In genomic region chr14:104898195-104898558, GRCh38 we compare ENCODE assay signal across 24 cellular contexts. TPM values are rescaled to one million over a fixed set of nuclear protein-coding genes. Genes with fewer than 3 reads are reported as not detected.
"Had no signal": no experiment of that assay in that cellular context is flagged by ENCODE, and none has a peak within 500 bp of the region (broad histone marks: within the 10 kb centered on the region; RNA-seq: fewer than 3 reads in every experiment).

No MANE protein-coding gene starts in this region.

- ATAC-seq: heart left ventricle; left lobe of liver; mucosa of descending colon; naive thymus-derived CD8-positive, alpha-beta T cell; stimulated activated naive B cell treated with anti-CD40 and anti-IgM and Interleukin-4, amounts not matched to agents 10 μg/mL and 1 μg/mL and 100 μg/mL, for 72 hours; stimulated activated naive CD8-positive, alpha-beta T cell treated with anti-CD3 and anti-CD28 coated beads, Interleukin-15, amount 100 ng/mL, for 72 hours; upper lobe of right lung had no signal

- H3K27me3 ChIP-seq: heart left ventricle, ovary, right atrium auricular region, sigmoid colon, testis, tibial nerve, upper lobe of right lung, vagina had no signal

- H3K4me1 ChIP-seq: upper lobe of right lung had no signal

- H3K9me3 ChIP-seq: heart left ventricle, mucosa of descending colon, ovary, right atrium auricular region, sigmoid colon, testis, tibial nerve, upper lobe of right lung, vagina had no signal

- H3K9me3 Mint-ChIP-seq: naive thymus-derived CD8-positive, alpha-beta T cell; stimulated activated naive B cell treated with anti-CD40 and anti-IgM and Interleukin-4, amounts not matched to agents 10 μg/mL and 1 μg/mL and 100 μg/mL, for 72 hours; stimulated activated naive CD8-positive, alpha-beta T cell treated with anti-CD3 and anti-CD28 coated beads, Interleukin-15, amount 100 ng/mL, for 72 hours had no signal

- H3K4me3 ChIP-seq: heart left ventricle, mucosa of descending colon, ovary, right atrium auricular region, sigmoid colon, skin epidermis, testis, tibial nerve, upper lobe of right lung, vagina had no signal

- H3K4me1 Mint-ChIP-seq: stimulated activated naive CD8-positive, alpha-beta T cell treated with anti-CD3 and anti-CD28 coated beads, Interleukin-15, amount 100 ng/mL, for 72 hours had no signal

- DNase-seq: effector CD4-positive, alpha-beta T cell; foreskin melanocyte; hypothalamus; mammary epithelial cell; naive thymus-derived CD8-positive, alpha-beta T cell; stimulated activated CD4-positive, alpha-beta T cell treated with anti-CD3 and anti-CD28 coated beads, Interleukin-2, amount 100 ng/mL, for 24 hours; stimulated activated CD4-positive, alpha-beta T cell treated with anti-CD3 and anti-CD28 coated beads, Interleukin-4, amount 100 ng/mL, for 4 hours; stimulated activated naive B cell treated with anti-CD40 and anti-IgM and Interleukin-4, amounts not matched to agents 10 μg/mL and 1 μg/mL and 100 μg/mL, for 72 hours; stimulated activated naive CD8-positive, alpha-beta T cell treated with anti-CD3 and anti-CD28 coated beads, Interleukin-15, amount 100 ng/mL, for 72 hours; upper lobe of right lung had no signal

- FAIRE-seq: islet of Langerhans had no signal

- H3K36me3 ChIP-seq: ovary, right atrium auricular region, upper lobe of right lung, vagina had no signal

- H3K27ac ChIP-seq: heart left ventricle, ovary, right atrium auricular region, sigmoid colon, skin epidermis, testis, tibial nerve, upper lobe of right lung, vagina had no signal

- H3K27ac Mint-ChIP-seq: naive thymus-derived CD8-positive, alpha-beta T cell; stimulated activated naive B cell treated with anti-CD40 and anti-IgM and Interleukin-4, amounts not matched to agents 10 μg/mL and 1 μg/mL and 100 μg/mL, for 72 hours; stimulated activated naive CD8-positive, alpha-beta T cell treated with anti-CD3 and anti-CD28 coated beads, Interleukin-15, amount 100 ng/mL, for 72 hours had no signal

- H3K4me3 Mint-ChIP-seq: naive thymus-derived CD8-positive, alpha-beta T cell; stimulated activated naive B cell treated with anti-CD40 and anti-IgM and Interleukin-4, amounts not matched to agents 10 μg/mL and 1 μg/mL and 100 μg/mL, for 72 hours; stimulated activated naive CD8-positive, alpha-beta T cell treated with anti-CD3 and anti-CD28 coated beads, Interleukin-15, amount 100 ng/mL, for 72 hours had no signal

RNA-seq across cellular contexts. Expression of gene PLD4, which starts 26.5 kb away (rescaled TPM):
- total RNA-seq: dermis microvascular lymphatic vessel endothelial cell, glomerular endothelial cell, left lobe of liver, vagina had no signal
- polyA plus RNA-seq: neural cell had no signal
